Comparison of ENCODE assay signal across 1 cellular context in the genomic region with DNA sequence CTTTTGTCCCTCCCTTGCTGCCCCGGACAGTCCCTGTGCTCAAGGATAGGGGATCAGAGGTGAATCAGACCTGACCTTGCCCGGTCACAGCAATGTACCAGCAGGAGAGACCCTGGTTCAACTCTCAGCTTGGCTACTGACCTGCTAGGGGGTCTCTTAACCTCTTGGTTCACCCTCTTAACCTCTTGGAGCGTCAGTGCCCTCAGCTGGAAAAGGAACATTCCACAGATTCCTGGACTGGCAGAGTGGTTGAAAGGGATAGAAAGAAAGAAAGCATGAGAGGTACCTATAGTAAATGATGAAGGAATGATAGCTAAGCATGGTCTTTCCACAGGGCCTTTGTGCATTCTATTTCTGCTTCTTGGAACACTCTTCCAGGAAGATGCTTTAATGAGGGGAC.
TF ChIP-seq lines count a peak whose summit lies in the region.

No MANE protein-coding gene starts in this region.

TF ChIP-seq in H1, 55 proteins besides CTCF, POLR2A, EP300 and RAD21:
- TF ChIP-seq SP1 (IDR thresholded peaks at IDR 0.05; ENCODE audit: low read depth, low read length) (no peak), TAF7 (optimal IDR thresholded peaks at IDR 0.05; ENCODE audit: borderline replicate concordance, low read depth, low read length) (no peak), TEAD4 (IDR thresholded peaks at IDR 0.05; ENCODE audit: low read depth, low read length) (peak; percentile 70; the same call in 1 of the 2 replicates), TBP (IDR thresholded peaks at IDR 0.05; ENCODE audit: low read depth, low read length) (no peak)
